Comparison of ENCODE assay signal across 12 cellular contexts in genomic region chr3:47096955-47097354, GRCh38.
DNase-seq lines count a peak whose midpoint lies in the region; ATAC-seq and TF ChIP-seq lines count a peak whose summit lies in the region.
"Had no signal": no experiment of that assay in that cellular context is flagged by ENCODE, and none has a peak within 500 bp of the region (broad histone marks: within the 10 kb centered on the region; RNA-seq: fewer than 3 reads in every experiment).

No MANE protein-coding gene starts in this region.

- no peaks in the 10 kb centered on the region for H3K27me3 Mint-ChIP-seq in activated naive CD4-positive, alpha-beta T cell treated with anti-CD3 and anti-CD28 coated beads for 36 hours (ENCODE audit: low read depth)
- no peaks in the 10 kb centered on the region for H3K27me3 Mint-ChIP-seq in activated CD4-positive, alpha-beta T cell treated with anti-CD3 and anti-CD28 coated beads, Interleukin-2, amount 10 ng/mL, durations not matched to agents 7 days and 5 days

- no peaks in the 10 kb centered on the region for H3K4me1 ChIP-seq in upper lobe of right lung
- H3K4me1 ChIP-seq: heart right ventricle, Peyer's patch had no signal

- H3K4me3 ChIP-seq in upper lobe of right lung = no peak overlapping the region
- H3K4me3 ChIP-seq: heart right ventricle, K562, Peyer's patch, skin epidermis had no signal

- no peaks in the 10 kb centered on the region for H3K9me3 ChIP-seq in upper lobe of right lung
- H3K9me3 ChIP-seq: heart right ventricle, Peyer's patch had no signal

- TF ChIP-seq CTCF in upper lobe of right lung (IDR thresholded peaks at IDR 0.05) = no peak

- peaks cover 8% of the 10 kb centered on the region for H3K4me1 Mint-ChIP-seq in activated naive CD4-positive, alpha-beta T cell treated with anti-CD3 and anti-CD28 coated beads for 36 hours (ENCODE audit: low read depth)
- H3K4me1 Mint-ChIP-seq in activated CD4-positive, alpha-beta T cell treated with anti-CD3 and anti-CD28 coated beads, Interleukin-2, amount 10 ng/mL, durations not matched to agents 7 days and 5 days = no peaks in the 10 kb centered on the region

- DNase-seq in activated naive CD4-positive, alpha-beta T cell treated with anti-CD3 and anti-CD28 coated beads for 36 hours = no peak
- DNase-seq in activated naive CD4-positive, alpha-beta T cell treated with anti-CD3 and anti-CD28 coated beads, Interleukin-2, amount 50 U/mL, for 16 hours = no peak
- DNase-seq in amniotic epithelial cell (ENCODE audit: low read depth) (peak; percentile 69), iris pigment epithelial cell (ENCODE audit: low read depth) (peak; percentile 85), stromal cell of bone marrow (ENCODE audit: low read depth) (peak; percentile 27), upper lobe of right lung (no peak), H4 (ENCODE audit: low spot score) (no peak)
- no peak for DNase-seq in activated CD4-positive, alpha-beta T cell treated with anti-CD3 and anti-CD28 coated beads, Interleukin-2, amount 10 ng/mL, durations not matched to agents 7 days and 5 days
- DNase-seq: heart right ventricle, Peyer's patch had no signal

- no peak overlapping the region for H3K4me3 Mint-ChIP-seq in activated naive CD4-positive, alpha-beta T cell treated with anti-CD3 and anti-CD28 coated beads for 36 hours
- no peak overlapping the region for H3K4me3 Mint-ChIP-seq in activated CD4-positive, alpha-beta T cell treated with anti-CD3 and anti-CD28 coated beads, Interleukin-2, amount 10 ng/mL, durations not matched to agents 7 days and 5 days

- peak overlapping the region; percentile 20 for H3K27ac Mint-ChIP-seq in activated naive CD4-positive, alpha-beta T cell treated with anti-CD3 and anti-CD28 coated beads for 36 hours
- no peak overlapping the region for H3K27ac Mint-ChIP-seq in activated CD4-positive, alpha-beta T cell treated with anti-CD3 and anti-CD28 coated beads, Interleukin-2, amount 10 ng/mL, durations not matched to agents 7 days and 5 days

- POLR2A ChIA-PET in activated CD4-positive, alpha-beta T cell treated with anti-CD3 and anti-CD28 coated beads, Interleukin-2, amount 10 ng/mL, durations not matched to agents 7 days and 5 days (lab: Charles Lee) = interaction anchor here (0.6 kb wide), 1 partner anchor 74 kb away, joined by 6 read pairs; no protein-coding TSS in a partner anchor

- H3K36me3 ChIP-seq in upper lobe of right lung = peaks cover 74% of the 10 kb centered on the region

- H3K27me3 ChIP-seq in upper lobe of right lung = no peaks in the 10 kb centered on the region
- H3K27me3 ChIP-seq: heart right ventricle, Peyer's patch had no signal

- peaks cover 30% of the 10 kb centered on the region for H3K36me3 Mint-ChIP-seq in activated naive CD4-positive, alpha-beta T cell treated with anti-CD3 and anti-CD28 coated beads for 36 hours (ENCODE audit: low read depth)
- H3K36me3 Mint-ChIP-seq in activated CD4-positive, alpha-beta T cell treated with anti-CD3 and anti-CD28 coated beads, Interleukin-2, amount 10 ng/mL, durations not matched to agents 7 days and 5 days (ENCODE audit: low read depth) = peaks cover 28% of the 10 kb centered on the region

- intact Hi-C loops in activated naive CD4-positive, alpha-beta T cell treated with anti-CD3 and anti-CD28 coated beads for 36 hours (cut with micrococcal nuclease) = no loop called here
- intact Hi-C loops in upper lobe of right lung (cut with DNase I) = no loop called here

- no peak for ATAC-seq in upper lobe of right lung
- ATAC-seq: heart right ventricle, K562 had no signal

- CTCF ChIA-PET in activated naive CD4-positive, alpha-beta T cell treated with anti-CD3 and anti-CD28 coated beads for 36 hours (lab: Charles Lee) = interaction anchor here (0.6 kb wide), 1 partner anchor 312 kb away, joined by 3 read pairs; no protein-coding TSS in a partner anchor
- CTCF ChIA-PET in activated CD4-positive, alpha-beta T cell treated with anti-CD3 and anti-CD28 coated beads, Interleukin-2, amount 10 ng/mL, durations not matched to agents 7 days and 5 days (lab: Charles Lee) = interaction anchor here (0.6 kb wide), 1 partner anchor 412 kb away, joined by 4 read pairs; no protein-coding TSS in a partner anchor

- no peaks in the 10 kb centered on the region for H3K9me3 Mint-ChIP-seq in activated naive CD4-positive, alpha-beta T cell treated with anti-CD3 and anti-CD28 coated beads for 36 hours
- H3K9me3 Mint-ChIP-seq in activated CD4-positive, alpha-beta T cell treated with anti-CD3 and anti-CD28 coated beads, Interleukin-2, amount 10 ng/mL, durations not matched to agents 7 days and 5 days = no peaks in the 10 kb centered on the region

- no peak overlapping the region for H3K27ac ChIP-seq in upper lobe of right lung
- H3K27ac ChIP-seq: heart right ventricle, Peyer's patch had no signal

Comparison
In these comparisons a context has a peak if more than half of its experiments do, and no peak if none do; other contexts are left out.
1. DNase-seq: peak in amniotic epithelial cell (single experiment), iris pigment epithelial cell (single experiment) and stromal cell of bone marrow (single experiment); none in activated naive CD4-positive, alpha-beta T cell treated with anti-CD3 and anti-CD28 coated beads for 36 hours (single experiment), activated naive CD4-positive, alpha-beta T cell treated with anti-CD3 and anti-CD28 coated beads, Interleukin-2, amount 50 U/mL, for 16 hours (single experiment), upper lobe of right lung (single experiment), H4 (single experiment) and activated CD4-positive, alpha-beta T cell treated with anti-CD3 and anti-CD28 coated beads, Interleukin-2, amount 10 ng/mL, durations not matched to agents 7 days and 5 days (single experiment).